ENCODE assay signal across 9 cellular contexts in the genomic region with DNA sequence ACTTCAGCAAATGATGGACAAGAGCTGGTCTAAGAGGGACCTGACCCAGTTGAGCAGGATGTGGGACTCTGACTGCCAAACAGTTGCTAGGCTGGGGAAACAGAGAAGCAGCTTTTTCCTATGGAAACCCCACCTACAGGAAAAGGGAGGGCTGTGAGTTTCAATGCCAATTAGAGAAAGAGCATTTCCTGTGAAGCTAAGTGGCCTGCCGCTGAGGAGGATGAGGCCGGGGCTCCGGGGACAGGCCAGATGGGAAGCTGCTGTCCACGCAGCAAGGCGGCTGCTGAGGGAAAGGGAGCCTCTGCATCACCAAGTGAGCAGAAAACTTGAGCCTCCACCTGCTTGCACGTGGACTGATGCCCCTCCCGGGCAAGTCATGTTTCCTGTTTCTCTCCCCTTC. TPM values are rescaled to one million over a fixed set of nuclear protein-coding genes. Genes with fewer than 3 reads are reported as not detected.
DNase-seq lines count a peak whose midpoint lies in the region; ATAC-seq and TF ChIP-seq lines count a peak whose summit lies in the region.
"Had no signal": no experiment of that assay in that cellular context is flagged by ENCODE, and none has a peak within 500 bp of the region (broad histone marks: within the 10 kb centered on the region; RNA-seq: fewer than 3 reads in every experiment).

TSS of gene PCDH12 (minus strand) at position 90 of the 400 bp plus-strand sequence. CDS start 351 bp downstream, outside the sequence.

- H3K4me3 ChIP-seq in neural progenitor cell (no peak within 1 kb of the TSS), mucosa of descending colon (no peak within 1 kb of the TSS)

- no peaks in the 10 kb centered on the region for H3F3A ChIP-seq in neural progenitor cell (ENCODE audit: low read depth)

- H3K27me3 ChIP-seq in neural progenitor cell = no peaks in the 10 kb centered on the region

- H3K36me3 Mint-ChIP-seq in dendritic cell treated with granulocyte-macrophage colony-stimulating factor and Interleukin-4, amounts not matched to agents 40 ng/mL and 50 ng/mL, for 4 days (ENCODE audit: low read depth) = no peaks in the 10 kb centered on the region
- no peaks in the 10 kb centered on the region for H3K36me3 Mint-ChIP-seq in neural progenitor cell

- intact Hi-C loops in dendritic cell treated with granulocyte-macrophage colony-stimulating factor and Interleukin-4, amounts not matched to agents 40 ng/mL and 50 ng/mL, for 4 days (cut with micrococcal nuclease) = no loop called here
- intact Hi-C loops in mucosa of descending colon (cut with DNase I, micrococcal nuclease) = loop anchor here (5.0 kb wide), 2 partner anchors 261 to 266 kb away; no protein-coding TSS in a partner anchor

- no peaks in the 10 kb centered on the region for H3K36me3 ChIP-seq in neural progenitor cell
- no peaks in the 10 kb centered on the region for H3K36me3 ChIP-seq in mucosa of descending colon (ENCODE audit: low read depth)

- peaks cover 65% of the 10 kb centered on the region for H3K4me1 Mint-ChIP-seq in dendritic cell treated with granulocyte-macrophage colony-stimulating factor and Interleukin-4, amounts not matched to agents 40 ng/mL and 50 ng/mL, for 4 days (ENCODE audit: low read depth)
- peaks cover 32% of the 10 kb centered on the region for H3K4me1 Mint-ChIP-seq in neural progenitor cell

- H3K79me2 ChIP-seq in neural progenitor cell (ENCODE audit: low read depth) = no peaks in the 10 kb centered on the region

- ATAC-seq in mucosa of descending colon = no peak
- ATAC-seq in GM18505 (IDR thresholded peaks at IDR 0.05; ENCODE audit: unreplicated experiment) = no peak

- H3K27ac Mint-ChIP-seq in dendritic cell treated with granulocyte-macrophage colony-stimulating factor and Interleukin-4, amounts not matched to agents 40 ng/mL and 50 ng/mL, for 4 days = peak within 1 kb of the TSS; percentile 51
- peak within 1 kb of the TSS; percentile 57 for H3K27ac Mint-ChIP-seq in neural progenitor cell

- H3K4me1 ChIP-seq in neural progenitor cell = peaks cover 5% of the 10 kb centered on the region
- peaks cover 10% of the 10 kb centered on the region for H3K4me1 ChIP-seq in mucosa of descending colon (ENCODE audit: low read depth)

- H3K9ac ChIP-seq in neural progenitor cell = no peak within 1 kb of the TSS

- no peak within 1 kb of the TSS for H3K27ac ChIP-seq in neural progenitor cell

- H3K4me3 Mint-ChIP-seq in dendritic cell treated with granulocyte-macrophage colony-stimulating factor and Interleukin-4, amounts not matched to agents 40 ng/mL and 50 ng/mL, for 4 days = peak within 1 kb of the TSS; percentile 34
- H3K4me3 Mint-ChIP-seq in neural progenitor cell = peak within 1 kb of the TSS; percentile 30

- H3K4me2 ChIP-seq in neural progenitor cell = no peak within 1 kb of the TSS

- TF ChIP-seq POLR2A in GM18505 (IDR thresholded peaks at IDR 0.05; ENCODE audit: borderline replicate concordance, extremely low read depth, insufficient read depth, insufficient read length) = no peak

- peaks cover 6% of the 10 kb centered on the region for H3K27me3 Mint-ChIP-seq in dendritic cell treated with granulocyte-macrophage colony-stimulating factor and Interleukin-4, amounts not matched to agents 40 ng/mL and 50 ng/mL, for 4 days
- peaks cover 6% of the 10 kb centered on the region for H3K27me3 Mint-ChIP-seq in neural progenitor cell (ENCODE audit: insufficient read depth, low read depth)

- H3K9me3 Mint-ChIP-seq in dendritic cell treated with granulocyte-macrophage colony-stimulating factor and Interleukin-4, amounts not matched to agents 40 ng/mL and 50 ng/mL, for 4 days = no peaks in the 10 kb centered on the region
- no peaks in the 10 kb centered on the region for H3K9me3 Mint-ChIP-seq in neural progenitor cell

- TF ChIP-seq CTCF in neural progenitor cell (IDR thresholded peaks at IDR 0.05) = no peak
- no peak for TF ChIP-seq CTCF in mucosa of descending colon (IDR thresholded peaks at IDR 0.05)

- no peak within 1 kb of the TSS for H2AFZ ChIP-seq in neural progenitor cell (replicated peaks)

- H3K9me3 ChIP-seq in neural progenitor cell (ENCODE audit: low read depth) (no peaks in the 10 kb centered on the region), mucosa of descending colon (no peaks in the 10 kb centered on the region)

- no peaks in the 10 kb centered on the region for H4K20me1 ChIP-seq in neural progenitor cell (ENCODE audit: low read depth)

- DNase-seq in EH (ENCODE audit: low read depth) = peak; percentile 71
- DNase-seq in NCI-H510A (lab: John Stamatoyannopoulos, UW) = peak; percentile 20
- no peak for DNase-seq in neural progenitor cell (ENCODE audit: low spot score)
- no peak for DNase-seq in mucosa of descending colon
- DNase-seq in stimulated activated CD4-positive, alpha-beta T cell treated with anti-CD3 and anti-CD28 coated beads, Interleukin-1b, Interleukin-23, amount 100 ng/mL, for 48 hours = no peak
- no peak for DNase-seq in epidermal melanocyte (ENCODE audit: insufficient read length, low spot score)

RNA-seq across cellular contexts. Expression of gene PCDH12, which starts in this region (rescaled TPM):
- not detected in 2 replicates for total RNA-seq in neural progenitor cell (ENCODE audit: low replicate concordance)
- total RNA-seq in mucosa of descending colon = 1 to 10 TPM; 1.2 to 3.2 (median 2.2) TPM
- total RNA-seq: kidney epithelial cell had no signal

Comparison
In these comparisons a context has a peak if more than half of its experiments do, and no peak if none do; other contexts are left out.
1. DNase-seq: peak in EH (single experiment) and NCI-H510A (single experiment); none in neural progenitor cell (single experiment), mucosa of descending colon (0 of 3), stimulated activated CD4-positive, alpha-beta T cell treated with anti-CD3 and anti-CD28 coated beads, Interleukin-1b, Interleukin-23, amount 100 ng/mL, for 48 hours (single experiment) and epidermal melanocyte (single experiment).